In the genomic region with DNA sequence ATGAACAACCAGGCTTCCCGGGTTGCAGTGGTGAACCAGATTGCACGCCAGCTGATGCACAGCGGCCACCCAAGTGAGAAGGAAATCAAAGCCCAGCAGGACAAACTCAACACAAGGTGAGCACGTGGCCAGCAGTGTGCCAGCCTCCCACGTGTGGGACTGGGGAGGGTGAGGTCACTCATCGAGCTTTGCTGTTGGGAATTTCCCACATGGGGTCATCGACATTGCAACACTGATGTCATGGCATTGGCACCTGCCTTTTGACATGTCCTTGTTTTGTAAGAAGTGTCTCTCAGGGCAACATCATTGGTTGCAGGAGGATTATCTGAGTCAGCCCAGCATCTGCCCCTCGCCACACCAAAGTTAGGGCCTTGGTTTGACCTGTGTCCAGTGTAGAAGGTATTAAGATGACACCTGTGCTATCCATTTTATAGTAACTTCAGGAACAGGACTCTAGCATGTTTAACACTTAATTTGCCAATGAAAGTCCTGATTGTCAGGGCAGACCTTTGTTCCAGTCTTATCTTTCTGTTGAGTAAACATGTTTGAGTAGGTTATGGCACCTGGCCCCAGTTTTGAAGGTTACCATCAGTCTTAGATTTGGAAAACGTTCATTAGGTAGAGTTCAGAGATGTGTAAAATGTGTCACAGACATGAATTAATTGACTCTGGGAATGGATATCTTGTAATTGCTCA, we compare ENCODE assay signal across 1 cellular context.
TF ChIP-seq lines count a peak whose summit lies in the region.

No MANE protein-coding gene starts in this region.

TF ChIP-seq in HepG2, 621 proteins besides CTCF, POLR2A, EP300 and RAD21 (continued from another document and continues in another):
- TF ChIP-seq TBL1XR1 (IDR thresholded peaks at IDR 0.05; ENCODE audit: borderline replicate concordance, low read length, partially characterized antibody) (peak; percentile 36), TRIM24 (CRISPR knock-in tag; IDR thresholded peaks at IDR 0.05) (0 out of 2 replicates have a peak, but pooled peaks have one; percentile 39), KLF15 (CRISPR knock-in tag; IDR thresholded peaks at IDR 0.05; ENCODE audit: borderline replicate concordance) (no peak), ZNF746 (CRISPR knock-in tag; IDR thresholded peaks at IDR 0.05) (no peak), IKZF1 (IDR thresholded peaks at IDR 0.05) (no peak), ZNF556 (CRISPR knock-in tag; IDR thresholded peaks at IDR 0.05; ENCODE audit: borderline replicate concordance) (no peak), ZNF709 (CRISPR knock-in tag; IDR thresholded peaks at IDR 0.05) (no peak), ZNF367 (CRISPR knock-in tag; IDR thresholded peaks at IDR 0.05; ENCODE audit: borderline replicate concordance) (no peak; the same call in 1 of the 2 replicates), ZNF777 (CRISPR knock-in tag; IDR thresholded peaks at IDR 0.05) (no peak), ZNF776 (CRISPR knock-in tag; IDR thresholded peaks at IDR 0.05) (no peak), MEF2D (CRISPR knock-in tag; IDR thresholded peaks at IDR 0.05) (no peak), YY1 (IDR thresholded peaks at IDR 0.05; ENCODE audit: insufficient read depth, insufficient replicate concordance, low read depth, low read length) (no peak), AGO1 (IDR thresholded peaks at IDR 0.05; ENCODE audit: low read depth, low read length, poor library complexity, severe bottlenecking) (no peak), SOX6 (IDR thresholded peaks at IDR 0.05) (no peak), SOX6 (CRISPR knock-in tag; IDR thresholded peaks at IDR 0.05) (peak; percentile 87), HDAC1 (CRISPR knock-in tag; IDR thresholded peaks at IDR 0.05) (peak; percentile 17; the same call in 1 of the 2 replicates), NBN (conservative IDR thresholded peaks at IDR 0.05) (no peak), TBX2 (CRISPR knock-in tag; IDR thresholded peaks at IDR 0.05; ENCODE audit: borderline replicate concordance) (peak; percentile 91), ATM (IDR thresholded peaks at IDR 0.05; ENCODE audit: borderline replicate concordance) (no peak), SRY (CRISPR knock-in tag; IDR thresholded peaks at IDR 0.05) (no peak), FOXA1 (IDR thresholded peaks at IDR 0.05) (no peak), FOXA1 (CRISPR knock-in tag; IDR thresholded peaks at IDR 0.05) (peak; percentile 37; the same call in 1 of the 2 replicates), ZNF792 (CRISPR knock-in tag; IDR thresholded peaks at IDR 0.05) (no peak), ZBTB20 (CRISPR knock-in tag; IDR thresholded peaks at IDR 0.05; ENCODE audit: borderline replicate concordance, low read depth) (no peak), KDM1A (CRISPR knock-in tag; IDR thresholded peaks at IDR 0.05) (no peak), NR3C1 (CRISPR knock-in tag; IDR thresholded peaks at IDR 0.05) (no peak), MEIS2 (CRISPR knock-in tag; IDR thresholded peaks at IDR 0.05) (peak; percentile 46; the same call in 1 of the 2 replicates), ZNF33B (CRISPR knock-in tag; IDR thresholded peaks at IDR 0.05) (no peak), CAMTA2 (CRISPR knock-in tag; IDR thresholded peaks at IDR 0.05; ENCODE audit: borderline replicate concordance) (no peak), ZNF850 (CRISPR knock-in tag; conservative IDR thresholded peaks at IDR 0.05) (no peak), STAG1 (CRISPR knock-in tag; IDR thresholded peaks at IDR 0.05) (0 out of 2 replicates have a peak, but pooled peaks have one; percentile 3), GLI4 (CRISPR knock-in tag; IDR thresholded peaks at IDR 0.05; ENCODE audit: borderline replicate concordance) (no peak), ZNF577 (CRISPR knock-in tag; IDR thresholded peaks at IDR 0.05; ENCODE audit: borderline replicate concordance, low read depth) (no peak), SMAD1 (CRISPR knock-in tag; IDR thresholded peaks at IDR 0.05; ENCODE audit: borderline replicate concordance, low read depth) (no peak), ZNF747 (CRISPR knock-in tag; IDR thresholded peaks at IDR 0.05; ENCODE audit: borderline replicate concordance) (peak; percentile 50; the same call in 1 of the 2 replicates), ZNF253 (CRISPR knock-in tag; IDR thresholded peaks at IDR 0.05; ENCODE audit: borderline replicate concordance) (no peak)
- TF ChIP-seq, protein P1, sequence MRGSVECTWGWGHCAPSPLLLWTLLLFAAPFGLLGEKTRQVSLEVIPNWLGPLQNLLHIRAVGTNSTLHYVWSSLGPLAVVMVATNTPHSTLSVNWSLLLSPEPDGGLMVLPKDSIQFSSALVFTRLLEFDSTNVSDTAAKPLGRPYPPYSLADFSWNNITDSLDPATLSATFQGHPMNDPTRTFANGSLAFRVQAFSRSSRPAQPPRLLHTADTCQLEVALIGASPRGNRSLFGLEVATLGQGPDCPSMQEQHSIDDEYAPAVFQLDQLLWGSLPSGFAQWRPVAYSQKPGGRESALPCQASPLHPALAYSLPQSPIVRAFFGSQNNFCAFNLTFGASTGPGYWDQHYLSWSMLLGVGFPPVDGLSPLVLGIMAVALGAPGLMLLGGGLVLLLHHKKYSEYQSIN (CRISPR knock-in tag; IDR thresholded peaks at IDR 0.05; ENCODE audit: borderline replicate concordance) = no peak
- TF ChIP-seq, protein P2, sequence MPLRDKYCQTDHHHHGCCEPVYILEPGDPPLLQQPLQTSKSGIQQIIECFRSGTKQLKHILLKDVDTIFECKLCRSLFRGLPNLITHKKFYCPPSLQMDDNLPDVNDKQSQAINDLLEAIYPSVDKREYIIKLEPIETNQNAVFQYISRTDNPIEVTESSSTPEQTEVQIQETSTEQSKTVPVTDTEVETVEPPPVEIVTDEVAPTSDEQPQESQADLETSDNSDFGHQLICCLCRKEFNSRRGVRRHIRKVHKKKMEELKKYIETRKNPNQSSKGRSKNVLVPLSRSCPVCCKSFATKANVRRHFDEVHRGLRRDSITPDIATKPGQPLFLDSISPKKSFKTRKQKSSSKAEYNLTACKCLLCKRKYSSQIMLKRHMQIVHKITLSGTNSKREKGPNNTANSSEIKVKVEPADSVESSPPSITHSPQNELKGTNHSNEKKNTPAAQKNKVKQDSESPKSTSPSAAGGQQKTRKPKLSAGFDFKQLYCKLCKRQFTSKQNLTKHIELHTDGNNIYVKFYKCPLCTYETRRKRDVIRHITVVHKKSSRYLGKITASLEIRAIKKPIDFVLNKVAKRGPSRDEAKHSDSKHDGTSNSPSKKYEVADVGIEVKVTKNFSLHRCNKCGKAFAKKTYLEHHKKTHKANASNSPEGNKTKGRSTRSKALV (CRISPR knock-in tag; IDR thresholded peaks at IDR 0.05) = no peak
- TF ChIP-seq, protein P3, sequence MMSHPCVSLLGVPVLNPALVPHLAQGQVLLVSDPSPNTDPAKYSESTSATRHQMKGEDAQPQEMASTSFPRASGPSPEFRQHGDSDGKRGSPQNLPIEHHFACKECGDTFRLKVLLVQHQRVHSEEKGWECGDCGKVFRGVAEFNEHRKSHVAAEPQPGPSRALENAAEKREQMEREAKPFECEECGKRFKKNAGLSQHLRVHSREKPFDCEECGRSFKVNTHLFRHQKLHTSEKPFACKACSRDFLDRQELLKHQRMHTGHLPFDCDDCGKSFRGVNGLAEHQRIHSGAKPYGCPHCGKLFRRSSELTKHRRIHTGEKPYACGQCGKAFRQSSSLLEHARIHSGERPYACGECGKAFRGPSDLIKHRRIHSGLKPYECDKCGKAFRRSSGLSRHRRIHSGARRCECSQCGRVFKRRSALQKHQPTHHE (CRISPR knock-in tag; IDR thresholded peaks at IDR 0.05; ENCODE audit: borderline replicate concordance) = no peak
- TF ChIP-seq, protein P4, sequence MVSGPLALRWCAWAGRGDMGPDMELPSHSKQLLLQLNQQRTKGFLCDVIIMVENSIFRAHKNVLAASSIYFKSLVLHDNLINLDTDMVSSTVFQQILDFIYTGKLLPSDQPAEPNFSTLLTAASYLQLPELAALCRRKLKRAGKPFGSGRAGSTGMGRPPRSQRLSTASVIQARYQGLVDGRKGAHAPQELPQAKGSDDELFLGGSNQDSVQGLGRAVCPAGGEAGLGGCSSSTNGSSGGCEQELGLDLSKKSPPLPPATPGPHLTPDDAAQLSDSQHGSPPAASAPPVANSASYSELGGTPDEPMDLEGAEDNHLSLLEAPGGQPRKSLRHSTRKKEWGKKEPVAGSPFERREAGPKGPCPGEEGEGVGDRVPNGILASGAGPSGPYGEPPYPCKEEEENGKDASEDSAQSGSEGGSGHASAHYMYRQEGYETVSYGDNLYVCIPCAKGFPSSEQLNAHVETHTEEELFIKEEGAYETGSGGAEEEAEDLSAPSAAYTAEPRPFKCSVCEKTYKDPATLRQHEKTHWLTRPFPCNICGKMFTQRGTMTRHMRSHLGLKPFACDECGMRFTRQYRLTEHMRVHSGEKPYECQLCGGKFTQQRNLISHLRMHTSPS (CRISPR knock-in tag; IDR thresholded peaks at IDR 0.05; ENCODE audit: low read depth) = 0 out of 2 replicates have a peak, but pooled peaks have one; percentile 77
- TF ChIP-seq, protein P5, sequence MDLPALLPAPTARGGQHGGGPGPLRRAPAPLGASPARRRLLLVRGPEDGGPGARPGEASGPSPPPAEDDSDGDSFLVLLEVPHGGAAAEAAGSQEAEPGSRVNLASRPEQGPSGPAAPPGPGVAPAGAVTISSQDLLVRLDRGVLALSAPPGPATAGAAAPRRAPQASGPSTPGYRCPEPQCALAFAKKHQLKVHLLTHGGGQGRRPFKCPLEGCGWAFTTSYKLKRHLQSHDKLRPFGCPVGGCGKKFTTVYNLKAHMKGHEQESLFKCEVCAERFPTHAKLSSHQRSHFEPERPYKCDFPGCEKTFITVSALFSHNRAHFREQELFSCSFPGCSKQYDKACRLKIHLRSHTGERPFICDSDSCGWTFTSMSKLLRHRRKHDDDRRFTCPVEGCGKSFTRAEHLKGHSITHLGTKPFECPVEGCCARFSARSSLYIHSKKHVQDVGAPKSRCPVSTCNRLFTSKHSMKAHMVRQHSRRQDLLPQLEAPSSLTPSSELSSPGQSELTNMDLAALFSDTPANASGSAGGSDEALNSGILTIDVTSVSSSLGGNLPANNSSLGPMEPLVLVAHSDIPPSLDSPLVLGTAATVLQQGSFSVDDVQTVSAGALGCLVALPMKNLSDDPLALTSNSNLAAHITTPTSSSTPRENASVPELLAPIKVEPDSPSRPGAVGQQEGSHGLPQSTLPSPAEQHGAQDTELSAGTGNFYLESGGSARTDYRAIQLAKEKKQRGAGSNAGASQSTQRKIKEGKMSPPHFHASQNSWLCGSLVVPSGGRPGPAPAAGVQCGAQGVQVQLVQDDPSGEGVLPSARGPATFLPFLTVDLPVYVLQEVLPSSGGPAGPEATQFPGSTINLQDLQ (CRISPR knock-in tag; IDR thresholded peaks at IDR 0.05) = no peak
- TF ChIP-seq, protein P6, sequence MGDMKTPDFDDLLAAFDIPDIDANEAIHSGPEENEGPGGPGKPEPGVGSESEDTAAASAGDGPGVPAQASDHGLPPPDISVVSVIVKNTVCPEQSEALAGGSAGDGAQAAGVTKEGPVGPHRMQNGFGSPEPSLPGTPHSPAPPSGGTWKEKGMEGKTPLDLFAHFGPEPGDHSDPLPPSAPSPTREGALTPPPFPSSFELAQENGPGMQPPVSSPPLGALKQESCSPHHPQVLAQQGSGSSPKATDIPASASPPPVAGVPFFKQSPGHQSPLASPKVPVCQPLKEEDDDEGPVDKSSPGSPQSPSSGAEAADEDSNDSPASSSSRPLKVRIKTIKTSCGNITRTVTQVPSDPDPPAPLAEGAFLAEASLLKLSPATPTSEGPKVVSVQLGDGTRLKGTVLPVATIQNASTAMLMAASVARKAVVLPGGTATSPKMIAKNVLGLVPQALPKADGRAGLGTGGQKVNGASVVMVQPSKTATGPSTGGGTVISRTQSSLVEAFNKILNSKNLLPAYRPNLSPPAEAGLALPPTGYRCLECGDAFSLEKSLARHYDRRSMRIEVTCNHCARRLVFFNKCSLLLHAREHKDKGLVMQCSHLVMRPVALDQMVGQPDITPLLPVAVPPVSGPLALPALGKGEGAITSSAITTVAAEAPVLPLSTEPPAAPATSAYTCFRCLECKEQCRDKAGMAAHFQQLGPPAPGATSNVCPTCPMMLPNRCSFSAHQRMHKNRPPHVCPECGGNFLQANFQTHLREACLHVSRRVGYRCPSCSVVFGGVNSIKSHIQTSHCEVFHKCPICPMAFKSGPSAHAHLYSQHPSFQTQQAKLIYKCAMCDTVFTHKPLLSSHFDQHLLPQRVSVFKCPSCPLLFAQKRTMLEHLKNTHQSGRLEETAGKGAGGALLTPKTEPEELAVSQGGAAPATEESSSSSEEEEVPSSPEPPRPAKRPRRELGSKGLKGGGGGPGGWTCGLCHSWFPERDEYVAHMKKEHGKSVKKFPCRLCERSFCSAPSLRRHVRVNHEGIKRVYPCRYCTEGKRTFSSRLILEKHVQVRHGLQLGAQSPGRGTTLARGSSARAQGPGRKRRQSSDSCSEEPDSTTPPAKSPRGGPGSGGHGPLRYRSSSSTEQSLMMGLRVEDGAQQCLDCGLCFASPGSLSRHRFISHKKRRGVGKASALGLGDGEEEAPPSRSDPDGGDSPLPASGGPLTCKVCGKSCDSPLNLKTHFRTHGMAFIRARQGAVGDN (CRISPR knock-in tag; IDR thresholded peaks at IDR 0.05) = peak; percentile 94
- TF ChIP-seq, protein P7, sequence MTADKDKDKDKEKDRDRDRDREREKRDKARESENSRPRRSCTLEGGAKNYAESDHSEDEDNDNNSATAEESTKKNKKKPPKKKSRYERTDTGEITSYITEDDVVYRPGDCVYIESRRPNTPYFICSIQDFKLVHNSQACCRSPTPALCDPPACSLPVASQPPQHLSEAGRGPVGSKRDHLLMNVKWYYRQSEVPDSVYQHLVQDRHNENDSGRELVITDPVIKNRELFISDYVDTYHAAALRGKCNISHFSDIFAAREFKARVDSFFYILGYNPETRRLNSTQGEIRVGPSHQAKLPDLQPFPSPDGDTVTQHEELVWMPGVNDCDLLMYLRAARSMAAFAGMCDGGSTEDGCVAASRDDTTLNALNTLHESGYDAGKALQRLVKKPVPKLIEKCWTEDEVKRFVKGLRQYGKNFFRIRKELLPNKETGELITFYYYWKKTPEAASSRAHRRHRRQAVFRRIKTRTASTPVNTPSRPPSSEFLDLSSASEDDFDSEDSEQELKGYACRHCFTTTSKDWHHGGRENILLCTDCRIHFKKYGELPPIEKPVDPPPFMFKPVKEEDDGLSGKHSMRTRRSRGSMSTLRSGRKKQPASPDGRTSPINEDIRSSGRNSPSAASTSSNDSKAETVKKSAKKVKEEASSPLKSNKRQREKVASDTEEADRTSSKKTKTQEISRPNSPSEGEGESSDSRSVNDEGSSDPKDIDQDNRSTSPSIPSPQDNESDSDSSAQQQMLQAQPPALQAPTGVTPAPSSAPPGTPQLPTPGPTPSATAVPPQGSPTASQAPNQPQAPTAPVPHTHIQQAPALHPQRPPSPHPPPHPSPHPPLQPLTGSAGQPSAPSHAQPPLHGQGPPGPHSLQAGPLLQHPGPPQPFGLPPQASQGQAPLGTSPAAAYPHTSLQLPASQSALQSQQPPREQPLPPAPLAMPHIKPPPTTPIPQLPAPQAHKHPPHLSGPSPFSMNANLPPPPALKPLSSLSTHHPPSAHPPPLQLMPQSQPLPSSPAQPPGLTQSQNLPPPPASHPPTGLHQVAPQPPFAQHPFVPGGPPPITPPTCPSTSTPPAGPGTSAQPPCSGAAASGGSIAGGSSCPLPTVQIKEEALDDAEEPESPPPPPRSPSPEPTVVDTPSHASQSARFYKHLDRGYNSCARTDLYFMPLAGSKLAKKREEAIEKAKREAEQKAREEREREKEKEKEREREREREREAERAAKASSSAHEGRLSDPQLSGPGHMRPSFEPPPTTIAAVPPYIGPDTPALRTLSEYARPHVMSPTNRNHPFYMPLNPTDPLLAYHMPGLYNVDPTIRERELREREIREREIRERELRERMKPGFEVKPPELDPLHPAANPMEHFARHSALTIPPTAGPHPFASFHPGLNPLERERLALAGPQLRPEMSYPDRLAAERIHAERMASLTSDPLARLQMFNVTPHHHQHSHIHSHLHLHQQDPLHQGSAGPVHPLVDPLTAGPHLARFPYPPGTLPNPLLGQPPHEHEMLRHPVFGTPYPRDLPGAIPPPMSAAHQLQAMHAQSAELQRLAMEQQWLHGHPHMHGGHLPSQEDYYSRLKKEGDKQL (CRISPR knock-in tag; IDR thresholded peaks at IDR 0.05; ENCODE audit: low read depth) = peak; percentile 6; the same call in 1 of the 2 replicates
